ENCODE assay signal across 10 cellular contexts in genomic region chr5:159310492-159310891, GRCh38. TPM values are rescaled to one million over a fixed set of nuclear protein-coding genes. Genes with fewer than 3 reads are reported as not detected.
DNase-seq lines count a peak whose midpoint lies in the region; ATAC-seq, FAIRE-seq and TF ChIP-seq lines count a peak whose summit lies in the region.
"Had no signal": no experiment of that assay in that cellular context is flagged by ENCODE, and none has a peak within 500 bp of the region (broad histone marks: within the 10 kb centered on the region; RNA-seq: fewer than 3 reads in every experiment).

No MANE protein-coding gene starts in this region.

- intact Hi-C loops in gastrocnemius medialis (cut with DNase I; ENCODE audit: low total_unique reads), result no loop called here

- TF ChIP-seq CTCF in fibroblast of lung (conservative IDR thresholded peaks at IDR 0.05 in 1 of 2, IDR thresholded peaks at IDR 0.05 in 1 of 2; ENCODE audit: low read depth in 1 of 2, low read length in 2 of 2), result no peak
- no peak for TF ChIP-seq CTCF in gastrocnemius medialis (IDR thresholded peaks at IDR 0.05 in 4 of 5, conservative IDR thresholded peaks at IDR 0.05 in 1 of 5)

- DNase-seq in DMS79 treated with DMSO at 0.1 percent for 48 hours (lab: John Stamatoyannopoulos, UW), result peak; percentile 26
- no peak for DNase-seq in DMS79 (lab: John Stamatoyannopoulos, UW)
- peak; percentile 8 to 9 for DNase-seq in activated CD4-positive, alpha-beta T cell treated with anti-CD3 and anti-CD28 coated beads, Interleukin-2, amount 50 U/mL, for 4 hours
- peak in 1 of 2 donors; percentile 51 for DNase-seq in fibroblast of lung (ENCODE audit: low read depth in 2 of 2)
- DNase-seq in small intestine, result peak; percentile 20
- no peak for DNase-seq in DMS 273 (lab: John Stamatoyannopoulos, UW; ENCODE audit: unreplicated experiment)
- DNase-seq in gastrocnemius medialis, result no peak
- no peak for DNase-seq in NCI-H1694 treated with DMSO at 0.1 percent for 48 hours (lab: John Stamatoyannopoulos, UW)

- H4K20me1 ChIP-seq in fibroblast of lung (ENCODE audit: control insufficient read depth, extremely low read depth, insufficient read depth, low read length), result no peaks in the 10 kb centered on the region

- TF ChIP-seq POLR2A in gastrocnemius medialis (IDR thresholded peaks at IDR 0.05), result no peak

- H3K27me3 ChIP-seq in fibroblast of lung (ENCODE audit: control insufficient read depth, insufficient read depth, low read length), result peaks cover 31% of the 10 kb centered on the region
- H3K27me3 ChIP-seq in small intestine (ENCODE audit: control insufficient read depth in 2 of 2, insufficient read depth in 2 of 2, low read length in 2 of 2), result peaks cover 0 to 10% of the 10 kb centered on the region in 2 donors
- peaks cover 7 to 26% (median 16%) of the 10 kb centered on the region in 3 donors for H3K27me3 ChIP-seq in gastrocnemius medialis

- H3K4me1 ChIP-seq in fibroblast of lung (ENCODE audit: control insufficient read depth, extremely low read depth, insufficient read depth, low read length) (no peaks in the 10 kb centered on the region), small intestine (ENCODE audit: control insufficient read depth in 2 of 2, insufficient read depth in 1 of 2, low read depth in 1 of 2, low read length in 1 of 2) (no peaks in the 10 kb centered on the region), gastrocnemius medialis (no peaks in the 10 kb centered on the region)

- H3K4me3 ChIP-seq in fibroblast of lung (replicated peaks in 1 of 4; ENCODE audit: control extremely low read depth in 1 of 4, insufficient read depth in 1 of 4, low read depth in 3 of 4, low read length in 4 of 4), result peak overlapping the region in 1 of 4 experiments; percentile 17
- no peak overlapping the region for H3K4me3 ChIP-seq in small intestine (ENCODE audit: low read depth in 1 of 2, low read length in 2 of 2)
- no peak overlapping the region for H3K4me3 ChIP-seq in gastrocnemius medialis

- in situ Hi-C loops in gastrocnemius medialis (cut with MboI; ENCODE audit: low sequenced_read_pairs in 4 of 4), result no loop called here

- peak overlapping the region; percentile 15 for H2AFZ ChIP-seq in fibroblast of lung (ENCODE audit: low read length)

- ATAC-seq in gastrocnemius medialis, result no peak

- H3K9me3 ChIP-seq in fibroblast of lung (ENCODE audit: control insufficient read depth, insufficient read depth, low read depth, low read length) (no peaks in the 10 kb centered on the region), small intestine (ENCODE audit: control insufficient read depth, low read depth) (no peaks in the 10 kb centered on the region), gastrocnemius medialis (no peaks in the 10 kb centered on the region)

- H3K79me2 ChIP-seq in fibroblast of lung (ENCODE audit: control insufficient read depth, insufficient read depth, low read length), result no peaks in the 10 kb centered on the region

- FAIRE-seq in small intestine (lab: Jason Lieb, UNC), result no peak

- no peaks in the 10 kb centered on the region for H3K36me3 ChIP-seq in fibroblast of lung (ENCODE audit: control insufficient read depth, insufficient read depth, low read length)
- H3K36me3 ChIP-seq in small intestine (ENCODE audit: control insufficient read depth in 2 of 2, insufficient read depth in 2 of 2, low read length in 2 of 2), result no peaks in the 10 kb centered on the region
- no peaks in the 10 kb centered on the region for H3K36me3 ChIP-seq in gastrocnemius medialis

- WGBS in small intestine, 3 donors, result 4 to 5% (median 5%) methylated on average over 27 of the region's 27 CpGs

- peak overlapping the region; percentile 48 for H3K4me2 ChIP-seq in fibroblast of lung (ENCODE audit: extremely low read depth, insufficient read depth, low read length)

- H3K9ac ChIP-seq in fibroblast of lung (ENCODE audit: insufficient read depth, low read length), result no peak overlapping the region

- H3K27ac ChIP-seq in fibroblast of lung (ENCODE audit: insufficient read depth, low read length) (no peak overlapping the region), small intestine (ENCODE audit: low read depth in 1 of 2, low read length in 1 of 2) (no peak overlapping the region), gastrocnemius medialis (no peak overlapping the region)
- H3K27ac ChIP-seq: 22Rv1 had no signal

RNA-seq across cellular contexts. Expression of gene IL12B, which starts 19.8 kb away (rescaled TPM):
- not detected in 2 replicates for total RNA-seq in fibroblast of lung
- polyA plus RNA-seq in fibroblast of lung, result not detected in 2 replicates
- polyA plus RNA-seq in fibroblast of lung (2012), result not detected in 2 replicates
- not detected in 2 replicates for polyA minus RNA-seq in fibroblast of lung (ENCODE audit: low replicate concordance)
- not detected for polyA plus RNA-seq in small intestine
- not detected for total RNA-seq in gastrocnemius medialis
- total RNA-seq: LHCN-M2 had no signal

RNA-seq across cellular contexts. Expression of gene UBLCP1, which starts 47.4 kb away (rescaled TPM):
- total RNA-seq in fibroblast of lung (13.9 and 15.4 TPM in 2 replicates), gastrocnemius medialis (10 to 100 TPM; 11.1 to 16.0 (median 14.3) TPM)
- polyA plus RNA-seq in fibroblast of lung (30.0 and 30.4 TPM in 2 replicates), small intestine (10 to 100 TPM; 13.0 to 18.5 (median 13.5) TPM)
- 23.5 and 26.2 TPM in 2 replicates for polyA plus RNA-seq in fibroblast of lung (2012)
- 0.70 TPM in 1 of 2 replicates, not detected in the other for polyA minus RNA-seq in fibroblast of lung (ENCODE audit: low replicate concordance)

Comparison
In these comparisons a context has a peak if more than half of its experiments do, and no peak if none do; other contexts are left out.
1. DNase-seq: peak in DMS79 treated with DMSO at 0.1 percent for 48 hours (single experiment), activated CD4-positive, alpha-beta T cell treated with anti-CD3 and anti-CD28 coated beads, Interleukin-2, amount 50 U/mL, for 4 hours (2 of 2) and small intestine (single experiment); none in DMS79 (single experiment), DMS 273 (single experiment), gastrocnemius medialis (0 of 2) and NCI-H1694 treated with DMSO at 0.1 percent for 48 hours (single experiment).